ENCODE assay signal across 1 cellular context in the genomic region with DNA sequence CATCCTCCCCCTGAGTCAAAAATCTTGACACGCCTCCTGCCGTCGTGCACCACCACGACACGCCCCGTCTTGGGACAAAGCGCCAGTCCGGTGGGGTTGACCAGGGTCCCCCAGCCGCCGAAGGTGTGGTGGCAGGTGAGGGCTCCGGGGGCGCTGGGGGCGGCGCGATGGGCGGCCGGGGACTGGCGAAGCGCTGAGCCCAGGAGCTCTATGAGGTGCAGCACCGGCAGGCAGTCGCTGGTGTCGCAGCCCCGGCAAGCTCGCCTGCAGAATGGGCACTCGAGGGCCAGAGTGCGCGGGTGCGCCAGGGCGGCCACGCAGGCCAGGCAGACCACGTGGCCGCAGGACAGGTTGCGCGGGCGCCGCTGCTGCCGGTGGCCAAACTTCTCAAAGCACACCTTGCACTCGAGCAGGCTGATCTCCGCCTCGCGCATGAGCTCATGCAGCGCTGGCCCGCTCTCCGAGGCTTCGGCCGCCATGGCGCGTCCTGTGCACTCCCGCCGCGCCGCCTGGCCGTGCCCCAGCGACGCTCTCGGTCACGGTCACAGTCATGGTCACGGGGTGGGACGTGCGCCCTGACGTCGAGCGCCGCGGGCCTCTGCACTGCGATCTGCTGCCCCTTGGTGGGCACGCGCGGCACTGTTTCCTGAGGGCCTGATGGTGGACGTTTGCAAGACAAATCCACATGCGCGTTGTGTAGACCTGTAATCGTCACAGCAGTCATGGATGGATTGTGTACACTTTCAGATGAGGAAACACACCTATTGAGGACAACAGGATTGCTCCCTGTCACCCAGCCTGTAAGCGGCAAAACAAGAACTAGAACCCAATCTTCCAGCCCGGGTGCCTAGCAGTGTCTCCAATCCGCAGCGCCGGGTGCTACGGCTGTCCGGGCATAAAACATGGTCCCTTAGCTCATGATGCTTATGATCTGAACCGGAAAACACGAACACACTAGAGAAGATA.
A peak's percentile ranks its signal among the peaks of the same experiment; 100 is the strongest.
TF ChIP-seq lines count a peak whose summit lies in the region.

A gene (minus strand): TSS at position 550 of the 966 bp plus-strand sequence. CDS start 71 bp downstream, at position 479.

TF ChIP-seq in HepG2, 621 proteins besides CTCF, POLR2A, EP300 and RAD21 (continued from another document and continues in another):
- TF ChIP-seq, protein P1, sequence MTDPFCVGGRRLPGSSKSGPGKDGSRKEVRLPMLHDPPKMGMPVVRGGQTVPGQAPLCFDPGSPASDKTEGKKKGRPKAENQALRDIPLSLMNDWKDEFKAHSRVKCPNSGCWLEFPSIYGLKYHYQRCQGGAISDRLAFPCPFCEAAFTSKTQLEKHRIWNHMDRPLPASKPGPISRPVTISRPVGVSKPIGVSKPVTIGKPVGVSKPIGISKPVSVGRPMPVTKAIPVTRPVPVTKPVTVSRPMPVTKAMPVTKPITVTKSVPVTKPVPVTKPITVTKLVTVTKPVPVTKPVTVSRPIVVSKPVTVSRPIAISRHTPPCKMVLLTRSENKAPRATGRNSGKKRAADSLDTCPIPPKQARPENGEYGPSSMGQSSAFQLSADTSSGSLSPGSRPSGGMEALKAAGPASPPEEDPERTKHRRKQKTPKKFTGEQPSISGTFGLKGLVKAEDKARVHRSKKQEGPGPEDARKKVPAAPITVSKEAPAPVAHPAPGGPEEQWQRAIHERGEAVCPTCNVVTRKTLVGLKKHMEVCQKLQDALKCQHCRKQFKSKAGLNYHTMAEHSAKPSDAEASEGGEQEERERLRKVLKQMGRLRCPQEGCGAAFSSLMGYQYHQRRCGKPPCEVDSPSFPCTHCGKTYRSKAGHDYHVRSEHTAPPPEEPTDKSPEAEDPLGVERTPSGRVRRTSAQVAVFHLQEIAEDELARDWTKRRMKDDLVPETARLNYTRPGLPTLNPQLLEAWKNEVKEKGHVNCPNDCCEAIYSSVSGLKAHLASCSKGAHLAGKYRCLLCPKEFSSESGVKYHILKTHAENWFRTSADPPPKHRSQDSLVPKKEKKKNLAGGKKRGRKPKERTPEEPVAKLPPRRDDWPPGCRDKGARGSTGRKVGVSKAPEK (CRISPR knock-in tag; IDR thresholded peaks at IDR 0.05; ENCODE audit: borderline replicate concordance) = peak; percentile 82; the same call in 1 of the 2 replicates
- TF ChIP-seq, protein P2, sequence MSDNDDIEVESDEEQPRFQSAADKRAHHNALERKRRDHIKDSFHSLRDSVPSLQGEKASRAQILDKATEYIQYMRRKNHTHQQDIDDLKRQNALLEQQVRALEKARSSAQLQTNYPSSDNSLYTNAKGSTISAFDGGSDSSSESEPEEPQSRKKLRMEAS (IDR thresholded peaks at IDR 0.05) = peak; percentile 98
- TF ChIP-seq MTF1 (CRISPR knock-in tag; IDR thresholded peaks at IDR 0.05) = no peak
- TF ChIP-seq, protein P3, sequence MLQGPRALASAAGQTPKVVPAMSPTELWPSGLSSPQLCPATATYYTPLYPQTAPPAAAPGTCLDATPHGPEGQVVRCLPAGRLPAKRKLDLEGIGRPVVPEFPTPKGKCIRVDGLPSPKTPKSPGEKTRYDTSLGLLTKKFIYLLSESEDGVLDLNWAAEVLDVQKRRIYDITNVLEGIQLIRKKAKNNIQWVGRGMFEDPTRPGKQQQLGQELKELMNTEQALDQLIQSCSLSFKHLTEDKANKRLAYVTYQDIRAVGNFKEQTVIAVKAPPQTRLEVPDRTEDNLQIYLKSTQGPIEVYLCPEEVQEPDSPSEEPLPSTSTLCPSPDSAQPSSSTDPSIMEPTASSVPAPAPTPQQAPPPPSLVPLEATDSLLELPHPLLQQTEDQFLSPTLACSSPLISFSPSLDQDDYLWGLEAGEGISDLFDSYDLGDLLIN (CRISPR knock-in tag; IDR thresholded peaks at IDR 0.05; ENCODE audit: borderline replicate concordance) = no peak
- peak; percentile 94 for TF ChIP-seq ZNF567 (CRISPR knock-in tag; IDR thresholded peaks at IDR 0.05; ENCODE audit: borderline replicate concordance)
- TF ChIP-seq ZNF329 (CRISPR knock-in tag; IDR thresholded peaks at IDR 0.05; ENCODE audit: low read depth) = peak; percentile 93
- TF ChIP-seq, protein P4, sequence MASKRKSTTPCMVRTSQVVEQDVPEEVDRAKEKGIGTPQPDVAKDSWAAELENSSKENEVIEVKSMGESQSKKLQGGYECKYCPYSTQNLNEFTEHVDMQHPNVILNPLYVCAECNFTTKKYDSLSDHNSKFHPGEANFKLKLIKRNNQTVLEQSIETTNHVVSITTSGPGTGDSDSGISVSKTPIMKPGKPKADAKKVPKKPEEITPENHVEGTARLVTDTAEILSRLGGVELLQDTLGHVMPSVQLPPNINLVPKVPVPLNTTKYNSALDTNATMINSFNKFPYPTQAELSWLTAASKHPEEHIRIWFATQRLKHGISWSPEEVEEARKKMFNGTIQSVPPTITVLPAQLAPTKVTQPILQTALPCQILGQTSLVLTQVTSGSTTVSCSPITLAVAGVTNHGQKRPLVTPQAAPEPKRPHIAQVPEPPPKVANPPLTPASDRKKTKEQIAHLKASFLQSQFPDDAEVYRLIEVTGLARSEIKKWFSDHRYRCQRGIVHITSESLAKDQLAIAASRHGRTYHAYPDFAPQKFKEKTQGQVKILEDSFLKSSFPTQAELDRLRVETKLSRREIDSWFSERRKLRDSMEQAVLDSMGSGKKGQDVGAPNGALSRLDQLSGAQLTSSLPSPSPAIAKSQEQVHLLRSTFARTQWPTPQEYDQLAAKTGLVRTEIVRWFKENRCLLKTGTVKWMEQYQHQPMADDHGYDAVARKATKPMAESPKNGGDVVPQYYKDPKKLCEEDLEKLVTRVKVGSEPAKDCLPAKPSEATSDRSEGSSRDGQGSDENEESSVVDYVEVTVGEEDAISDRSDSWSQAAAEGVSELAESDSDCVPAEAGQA (IDR thresholded peaks at IDR 0.05; ENCODE audit: low read depth) = peak; percentile 92
- TF ChIP-seq, protein P4 (CRISPR knock-in tag; IDR thresholded peaks at IDR 0.05; ENCODE audit: borderline replicate concordance) = no peak
- TF ChIP-seq, protein P5, sequence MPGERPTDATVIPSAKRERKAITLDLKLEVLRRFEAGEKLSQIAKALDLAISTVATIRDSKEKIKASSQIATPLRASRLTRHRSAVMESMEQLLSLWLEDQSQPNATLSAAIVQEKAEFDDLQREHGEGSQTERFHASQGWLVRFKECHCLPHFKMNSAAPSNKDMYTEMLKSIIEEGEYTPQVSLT (CRISPR knock-in tag; IDR thresholded peaks at IDR 0.05; ENCODE audit: borderline replicate concordance, low read depth) = no peak
- TF ChIP-seq ZNF607 (CRISPR knock-in tag; IDR thresholded peaks at IDR 0.05; ENCODE audit: borderline replicate concordance) = peak; percentile 97
- peak; percentile 92; the same call in 1 of the 2 replicates for TF ChIP-seq KLF9 (CRISPR knock-in tag; IDR thresholded peaks at IDR 0.05; ENCODE audit: low read depth)
- TF ChIP-seq TCF7L2 (IDR thresholded peaks at IDR 0.05; ENCODE audit: low read depth, low read length) = no peak
- TF ChIP-seq, protein P6, sequence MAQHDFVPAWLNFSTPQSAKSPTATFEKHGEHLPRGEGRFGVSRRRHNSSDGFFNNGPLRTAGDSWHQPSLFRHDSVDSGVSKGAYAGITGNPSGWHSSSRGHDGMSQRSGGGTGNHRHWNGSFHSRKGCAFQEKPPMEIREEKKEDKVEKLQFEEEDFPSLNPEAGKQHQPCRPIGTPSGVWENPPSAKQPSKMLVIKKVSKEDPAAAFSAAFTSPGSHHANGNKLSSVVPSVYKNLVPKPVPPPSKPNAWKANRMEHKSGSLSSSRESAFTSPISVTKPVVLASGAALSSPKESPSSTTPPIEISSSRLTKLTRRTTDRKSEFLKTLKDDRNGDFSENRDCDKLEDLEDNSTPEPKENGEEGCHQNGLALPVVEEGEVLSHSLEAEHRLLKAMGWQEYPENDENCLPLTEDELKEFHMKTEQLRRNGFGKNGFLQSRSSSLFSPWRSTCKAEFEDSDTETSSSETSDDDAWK (CRISPR knock-in tag; IDR thresholded peaks at IDR 0.05) = no peak
- TF ChIP-seq, protein P7, sequence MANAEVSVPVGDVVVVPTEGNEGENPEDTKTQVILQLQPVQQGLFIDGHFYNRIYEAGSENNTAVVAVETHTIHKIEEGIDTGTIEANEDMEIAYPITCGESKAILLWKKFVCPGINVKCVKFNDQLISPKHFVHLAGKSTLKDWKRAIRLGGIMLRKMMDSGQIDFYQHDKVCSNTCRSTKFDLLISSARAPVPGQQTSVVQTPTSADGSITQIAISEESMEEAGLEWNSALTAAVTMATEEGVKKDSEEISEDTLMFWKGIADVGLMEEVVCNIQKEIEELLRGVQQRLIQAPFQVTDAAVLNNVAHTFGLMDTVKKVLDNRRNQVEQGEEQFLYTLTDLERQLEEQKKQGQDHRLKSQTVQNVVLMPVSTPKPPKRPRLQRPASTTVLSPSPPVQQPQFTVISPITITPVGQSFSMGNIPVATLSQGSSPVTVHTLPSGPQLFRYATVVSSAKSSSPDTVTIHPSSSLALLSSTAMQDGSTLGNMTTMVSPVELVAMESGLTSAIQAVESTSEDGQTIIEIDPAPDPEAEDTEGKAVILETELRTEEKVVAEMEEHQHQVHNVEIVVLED (CRISPR knock-in tag; IDR thresholded peaks at IDR 0.05; ENCODE audit: borderline replicate concordance) = peak; percentile 96
- TF ChIP-seq MEIS1 (CRISPR knock-in tag; IDR thresholded peaks at IDR 0.05; ENCODE audit: borderline replicate concordance) = peak; percentile 97; the same call in 1 of the 2 replicates
- TF ChIP-seq ZNF530 (CRISPR knock-in tag; IDR thresholded peaks at IDR 0.05; ENCODE audit: low read depth) = no peak
- peak; percentile 18; the same call in 1 of the 2 replicates for TF ChIP-seq ZNF264 (CRISPR knock-in tag; IDR thresholded peaks at IDR 0.05)
- peak; percentile 95; the same call in 1 of the 2 replicates for TF ChIP-seq ZKSCAN8 (CRISPR knock-in tag; IDR thresholded peaks at IDR 0.05; ENCODE audit: borderline replicate concordance)
- TF ChIP-seq, protein P8, sequence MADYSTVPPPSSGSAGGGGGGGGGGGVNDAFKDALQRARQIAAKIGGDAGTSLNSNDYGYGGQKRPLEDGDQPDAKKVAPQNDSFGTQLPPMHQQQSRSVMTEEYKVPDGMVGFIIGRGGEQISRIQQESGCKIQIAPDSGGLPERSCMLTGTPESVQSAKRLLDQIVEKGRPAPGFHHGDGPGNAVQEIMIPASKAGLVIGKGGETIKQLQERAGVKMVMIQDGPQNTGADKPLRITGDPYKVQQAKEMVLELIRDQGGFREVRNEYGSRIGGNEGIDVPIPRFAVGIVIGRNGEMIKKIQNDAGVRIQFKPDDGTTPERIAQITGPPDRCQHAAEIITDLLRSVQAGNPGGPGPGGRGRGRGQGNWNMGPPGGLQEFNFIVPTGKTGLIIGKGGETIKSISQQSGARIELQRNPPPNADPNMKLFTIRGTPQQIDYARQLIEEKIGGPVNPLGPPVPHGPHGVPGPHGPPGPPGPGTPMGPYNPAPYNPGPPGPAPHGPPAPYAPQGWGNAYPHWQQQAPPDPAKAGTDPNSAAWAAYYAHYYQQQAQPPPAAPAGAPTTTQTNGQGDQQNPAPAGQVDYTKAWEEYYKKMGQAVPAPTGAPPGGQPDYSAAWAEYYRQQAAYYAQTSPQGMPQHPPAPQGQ (CRISPR knock-in tag; IDR thresholded peaks at IDR 0.05; ENCODE audit: borderline replicate concordance) = no peak
- TF ChIP-seq RCOR2 (CRISPR knock-in tag; IDR thresholded peaks at IDR 0.05) = peak; percentile 86
- TF ChIP-seq NCOA5 (CRISPR knock-in tag; IDR thresholded peaks at IDR 0.05) = no peak
- peak; percentile 98 for TF ChIP-seq FOXK1 (CRISPR knock-in tag; IDR thresholded peaks at IDR 0.05; ENCODE audit: borderline replicate concordance, low read depth)
- TF ChIP-seq ZNF496 (CRISPR knock-in tag; IDR thresholded peaks at IDR 0.05; ENCODE audit: insufficient replicate concordance) = no peak
- TF ChIP-seq, protein P9, sequence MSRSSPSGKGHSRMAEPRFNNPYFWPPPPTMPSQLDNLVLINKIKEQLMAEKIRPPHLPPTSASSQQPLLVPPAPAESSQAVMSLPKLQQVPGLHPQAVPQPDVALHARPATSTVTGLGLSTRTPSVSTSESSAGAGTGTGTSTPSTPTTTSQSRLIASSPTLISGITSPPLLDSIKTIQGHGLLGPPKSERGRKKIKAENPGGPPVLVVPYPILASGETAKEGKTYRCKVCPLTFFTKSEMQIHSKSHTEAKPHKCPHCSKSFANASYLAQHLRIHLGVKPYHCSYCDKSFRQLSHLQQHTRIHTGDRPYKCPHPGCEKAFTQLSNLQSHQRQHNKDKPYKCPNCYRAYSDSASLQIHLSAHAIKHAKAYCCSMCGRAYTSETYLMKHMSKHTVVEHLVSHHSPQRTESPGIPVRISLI (CRISPR knock-in tag; IDR thresholded peaks at IDR 0.05; ENCODE audit: borderline replicate concordance) = peak; percentile 90
- no peak for TF ChIP-seq IKZF1 (IDR thresholded peaks at IDR 0.05)
- TF ChIP-seq, protein P10, sequence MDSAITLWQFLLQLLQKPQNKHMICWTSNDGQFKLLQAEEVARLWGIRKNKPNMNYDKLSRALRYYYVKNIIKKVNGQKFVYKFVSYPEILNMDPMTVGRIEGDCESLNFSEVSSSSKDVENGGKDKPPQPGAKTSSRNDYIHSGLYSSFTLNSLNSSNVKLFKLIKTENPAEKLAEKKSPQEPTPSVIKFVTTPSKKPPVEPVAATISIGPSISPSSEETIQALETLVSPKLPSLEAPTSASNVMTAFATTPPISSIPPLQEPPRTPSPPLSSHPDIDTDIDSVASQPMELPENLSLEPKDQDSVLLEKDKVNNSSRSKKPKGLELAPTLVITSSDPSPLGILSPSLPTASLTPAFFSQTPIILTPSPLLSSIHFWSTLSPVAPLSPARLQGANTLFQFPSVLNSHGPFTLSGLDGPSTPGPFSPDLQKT (CRISPR knock-in tag; IDR thresholded peaks at IDR 0.05; ENCODE audit: borderline replicate concordance) = no peak; the same call in 1 of the 2 replicates
- no peak for TF ChIP-seq GABPA (IDR thresholded peaks at IDR 0.05; ENCODE audit: low read depth, low read length)
- TF ChIP-seq GABPA (CRISPR knock-in tag; IDR thresholded peaks at IDR 0.05; ENCODE audit: low read depth) = no peak
- no peak for TF ChIP-seq MBD4 (IDR thresholded peaks at IDR 0.05; ENCODE audit: borderline replicate concordance, low read length)
